ENCODE assay signal across 17 cellular contexts in the genomic region with DNA sequence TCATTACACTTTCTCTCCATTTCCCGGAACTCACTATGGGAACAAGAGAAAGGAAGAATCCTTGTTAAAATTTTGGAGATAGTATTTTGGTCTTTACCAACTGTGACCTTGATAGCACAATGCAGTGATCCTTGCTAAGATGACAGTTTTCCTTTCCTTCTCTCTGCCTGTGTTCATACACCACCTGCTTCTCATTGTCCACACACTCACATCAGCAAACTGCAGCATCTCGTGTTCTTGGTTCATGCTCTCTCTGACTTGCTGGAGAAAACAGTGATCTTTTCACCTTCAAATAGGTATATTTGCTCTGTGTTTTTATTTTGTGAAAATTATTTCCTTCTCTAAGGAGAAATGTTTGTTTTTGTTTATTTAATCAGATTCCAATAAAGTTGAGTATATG.
DNase-seq lines count a peak whose midpoint lies in the region; ATAC-seq and TF ChIP-seq lines count a peak whose summit lies in the region.
"Had no signal": no experiment of that assay in that cellular context is flagged by ENCODE, and none has a peak within 500 bp of the region (broad histone marks: within the 10 kb centered on the region; RNA-seq: fewer than 3 reads in every experiment).

No MANE protein-coding gene starts in this region.

- peaks cover 63% of the 10 kb centered on the region for H3K36me3 ChIP-seq in BLaER1
- H3K36me3 ChIP-seq in DOHH2 (ENCODE audit: control insufficient read depth, low read length) = no peaks in the 10 kb centered on the region

- no peak for TF ChIP-seq CTCF in DOHH2 (IDR thresholded peaks at IDR 0.05; ENCODE audit: low read depth, low read length, poor library complexity, severe bottlenecking)

- H3K9me3 ChIP-seq in BLaER1 (peaks cover 67% of the 10 kb centered on the region), DOHH2 (ENCODE audit: control insufficient read depth, insufficient read depth, low read length) (peaks cover 4% of the 10 kb centered on the region; the same call in 1 of the 2 replicates)

- H3K9me3 Mint-ChIP-seq in memory B cell = no peaks in the 10 kb centered on the region
- peaks cover 2% of the 10 kb centered on the region for H3K9me3 Mint-ChIP-seq in activated CD4-positive, alpha-beta T cell treated with anti-CD3 and anti-CD28 coated beads, Interleukin-2, amount 10 ng/mL, durations not matched to agents 7 days and 5 days

- ATAC-seq in memory B cell (ENCODE audit: low read depth) = no peak
- ATAC-seq: GM23338 had no signal

- no peaks in the 10 kb centered on the region for H3K36me3 Mint-ChIP-seq in memory B cell
- H3K36me3 Mint-ChIP-seq in activated CD4-positive, alpha-beta T cell treated with anti-CD3 and anti-CD28 coated beads, Interleukin-2, amount 10 ng/mL, durations not matched to agents 7 days and 5 days (ENCODE audit: low read depth) = no peaks in the 10 kb centered on the region
- H3K36me3 Mint-ChIP-seq: CD4-positive, CD25-positive, alpha-beta regulatory T cell; CD8-positive, alpha-beta memory T cell had no signal

- H3K9ac ChIP-seq in BLaER1 = peak overlapping the region; percentile 89

- no peaks in the 10 kb centered on the region for H3K27me3 ChIP-seq in BLaER1
- peaks cover 4% of the 10 kb centered on the region; the same call in 1 of the 2 replicates for H3K27me3 ChIP-seq in DOHH2 (ENCODE audit: control insufficient read depth, low read length)

- H3K4me2 ChIP-seq in BLaER1 (peak overlapping the region; percentile 87), DOHH2 (ENCODE audit: low read length) (peak overlapping the region; percentile 29)
- H3K4me2 ChIP-seq: GM23338 had no signal

- no peaks in the 10 kb centered on the region for H3K79me2 ChIP-seq in DOHH2 (ENCODE audit: control insufficient read depth, low read length)

- H3K27ac ChIP-seq in BLaER1 (peak overlapping the region; percentile 99), DOHH2 (ENCODE audit: low read depth, low read length) (no peak overlapping the region)

- no peaks in the 10 kb centered on the region for H4K20me1 ChIP-seq in BLaER1
- no peaks in the 10 kb centered on the region for H4K20me1 ChIP-seq in DOHH2 (ENCODE audit: control insufficient read depth, insufficient read depth, low read depth, low read length)

- POLR2A ChIA-PET in activated CD4-positive, alpha-beta T cell treated with anti-CD3 and anti-CD28 coated beads, Interleukin-2, amount 10 ng/mL, durations not matched to agents 7 days and 5 days (lab: Charles Lee) = no interaction called here

- H3K4me1 Mint-ChIP-seq in memory B cell = peaks cover 38% of the 10 kb centered on the region
- no peaks in the 10 kb centered on the region for H3K4me1 Mint-ChIP-seq in activated CD4-positive, alpha-beta T cell treated with anti-CD3 and anti-CD28 coated beads, Interleukin-2, amount 10 ng/mL, durations not matched to agents 7 days and 5 days
- H3K4me1 Mint-ChIP-seq: CD4-positive, CD25-positive, alpha-beta regulatory T cell; CD8-positive, alpha-beta memory T cell had no signal

- no peaks in the 10 kb centered on the region for H3K9me2 ChIP-seq in DOHH2 (replicated peaks; ENCODE audit: control insufficient read depth, low read length)

- CTCF ChIA-PET in activated CD4-positive, alpha-beta T cell treated with anti-CD3 and anti-CD28 coated beads, Interleukin-2, amount 10 ng/mL, durations not matched to agents 7 days and 5 days (lab: Charles Lee) = no interaction called here

- H3K4me3 ChIP-seq in BLaER1 (peak overlapping the region; percentile 63), DOHH2 (ENCODE audit: low read length) (no peak overlapping the region)
- H3K4me3 ChIP-seq: GM23338 had no signal

- DNase-seq in NCI-H526 treated with DMSO at 0.1 percent for 48 hours (lab: John Stamatoyannopoulos, UW) = peak; percentile 31
- DNase-seq in memory B cell (ENCODE audit: low spot score in 2 of 2) = no peak
- DNase-seq in NCI-H2171 (lab: John Stamatoyannopoulos, UW) = no peak
- DNase-seq in NCI-H2171 treated with DMSO at 0.1 percent for 48 hours (lab: John Stamatoyannopoulos, UW) = no peak
- no peak for DNase-seq in activated CD4-positive, alpha-beta T cell treated with anti-CD3 and anti-CD28 coated beads, Interleukin-2, amount 10 ng/mL, durations not matched to agents 7 days and 5 days
- DNase-seq: 8988T; C1 segment of cervical spinal cord; CD4-positive, CD25-positive, alpha-beta regulatory T cell; CD8-positive, alpha-beta memory T cell; COR-L47; DMS 273 treated with DMSO at 0.1 percent for 48 hours; DMS53; GDM1; HCEC 1CT had no signal

- H3K4me1 ChIP-seq in BLaER1 = peaks cover 71% of the 10 kb centered on the region
- H3K4me1 ChIP-seq in DOHH2 (ENCODE audit: control insufficient read depth, low read length) = peaks cover 65% of the 10 kb centered on the region

- H3K27me3 Mint-ChIP-seq in memory B cell = no peaks in the 10 kb centered on the region
- peaks cover 4% of the 10 kb centered on the region for H3K27me3 Mint-ChIP-seq in activated CD4-positive, alpha-beta T cell treated with anti-CD3 and anti-CD28 coated beads, Interleukin-2, amount 10 ng/mL, durations not matched to agents 7 days and 5 days

- H3F3A ChIP-seq in DOHH2 (ENCODE audit: control insufficient read depth, insufficient read depth) = peaks cover 13% of the 10 kb centered on the region

- H3K4me3 Mint-ChIP-seq in memory B cell = no peak overlapping the region
- no peak overlapping the region for H3K4me3 Mint-ChIP-seq in activated CD4-positive, alpha-beta T cell treated with anti-CD3 and anti-CD28 coated beads, Interleukin-2, amount 10 ng/mL, durations not matched to agents 7 days and 5 days
- H3K4me3 Mint-ChIP-seq: CD4-positive, CD25-positive, alpha-beta regulatory T cell; CD8-positive, alpha-beta memory T cell; GM23338 had no signal

- H3K27ac Mint-ChIP-seq in memory B cell = peak overlapping the region; percentile 18
- no peak overlapping the region for H3K27ac Mint-ChIP-seq in activated CD4-positive, alpha-beta T cell treated with anti-CD3 and anti-CD28 coated beads, Interleukin-2, amount 10 ng/mL, durations not matched to agents 7 days and 5 days
- H3K27ac Mint-ChIP-seq: CD4-positive, CD25-positive, alpha-beta regulatory T cell; CD8-positive, alpha-beta memory T cell; GM23338 had no signal
